In genomic region chr11:83156996-83157754, GRCh38 we compare ENCODE assay signal across 8 cellular contexts. TPM values are rescaled to one million over a fixed set of nuclear protein-coding genes. Genes with fewer than 3 reads are reported as not detected.
A peak's percentile ranks its signal among the peaks of the same experiment; 100 is the strongest.
DNase-seq lines count a peak whose midpoint lies in the region; ATAC-seq and TF ChIP-seq lines count a peak whose summit lies in the region.

Gene PCF11 (plus strand): TSS chr11:83157131. CDS start chr11:83157440, 309 bp downstream.

- H2AFZ ChIP-seq in Karpas-422 (ENCODE audit: low read length) = peak within 1 kb of the TSS; percentile 90

- H3K79me2 ChIP-seq in Karpas-422 (ENCODE audit: low read length) = peaks cover 52% of the 10 kb centered on the region

- H3K4me1 Mint-ChIP-seq in CD8-positive, alpha-beta memory T cell = peaks cover 33 to 42% (median 36%) of the 10 kb centered on the region in 3 donors
- peaks cover 30% of the 10 kb centered on the region for H3K4me1 Mint-ChIP-seq in brain
- peaks cover 31% of the 10 kb centered on the region for H3K4me1 Mint-ChIP-seq in stimulated activated memory B cell treated with anti-CD40 and anti-IgM and Interleukin-4, amounts not matched to agents 10 μg/mL and 1 μg/mL and 100 μg/mL, for 72 hours

- no peaks in the 10 kb centered on the region for H3K9me3 ChIP-seq in CD8-positive, alpha-beta memory T cell (ENCODE audit: low read length)
- no peaks in the 10 kb centered on the region for H3K9me3 ChIP-seq in Karpas-422 (ENCODE audit: low read length)

- H3K4me3 ChIP-seq in CD8-positive, alpha-beta memory T cell (ENCODE audit: low read length) = peak within 1 kb of the TSS; percentile 100
- peak within 1 kb of the TSS; percentile 86 for H3K4me3 ChIP-seq in Karpas-422 (ENCODE audit: low read length)

- H3K9me3 Mint-ChIP-seq in CD8-positive, alpha-beta memory T cell = peaks cover 0 to 2% (median 0%) of the 10 kb centered on the region in 5 donors
- peaks cover 0 to 2% (median 0%) of the 10 kb centered on the region in 5 experiments for H3K9me3 Mint-ChIP-seq in brain
- no peaks in the 10 kb centered on the region for H3K9me3 Mint-ChIP-seq in stimulated activated memory B cell treated with anti-CD40 and anti-IgM and Interleukin-4, amounts not matched to agents 10 μg/mL and 1 μg/mL and 100 μg/mL, for 72 hours

- H3K4me3 Mint-ChIP-seq in CD8-positive, alpha-beta memory T cell = peak within 1 kb of the TSS; percentile 98 to 100 (median 100)
- H3K4me3 Mint-ChIP-seq in brain = peak within 1 kb of the TSS; percentile 100
- H3K4me3 Mint-ChIP-seq in stimulated activated memory B cell treated with anti-CD40 and anti-IgM and Interleukin-4, amounts not matched to agents 10 μg/mL and 1 μg/mL and 100 μg/mL, for 72 hours = peak within 1 kb of the TSS; percentile 90

- peaks cover 3 to 56% (median 6%) of the 10 kb centered on the region in 3 donors for H3K36me3 Mint-ChIP-seq in CD8-positive, alpha-beta memory T cell
- peaks cover 41% of the 10 kb centered on the region for H3K36me3 Mint-ChIP-seq in brain
- peaks cover 33% of the 10 kb centered on the region for H3K36me3 Mint-ChIP-seq in stimulated activated memory B cell treated with anti-CD40 and anti-IgM and Interleukin-4, amounts not matched to agents 10 μg/mL and 1 μg/mL and 100 μg/mL, for 72 hours

- no peaks in the 10 kb centered on the region for H3K36me3 ChIP-seq in CD8-positive, alpha-beta memory T cell (ENCODE audit: insufficient read depth, low read length)
- H3K36me3 ChIP-seq in Karpas-422 (ENCODE audit: insufficient read depth, low read length) = peaks cover 45% of the 10 kb centered on the region

- ATAC-seq in GM21528 (IDR thresholded peaks at IDR 0.05; ENCODE audit: low FRiP score, unreplicated experiment) = peak; percentile 16
- peak; percentile 31 for ATAC-seq in stimulated activated memory B cell treated with anti-CD40 and anti-IgM and Interleukin-4, amounts not matched to agents 10 μg/mL and 1 μg/mL and 100 μg/mL, for 72 hours

- H3K9ac ChIP-seq in Karpas-422 (ENCODE audit: low read length) = peak within 1 kb of the TSS; percentile 87

- DNase-seq in CD8-positive, alpha-beta memory T cell = no peak
- no peak for DNase-seq in Karpas-422
- DNase-seq in iris pigment epithelial cell (ENCODE audit: low read depth) = peak; percentile 100
- DNase-seq in GDM1 (lab: John Stamatoyannopoulos, UW) = no peak
- no peak for DNase-seq in NCI-H510A (lab: John Stamatoyannopoulos, UW)

- H3K4me2 ChIP-seq in Karpas-422 (ENCODE audit: low read depth, low read length, poor library complexity, severe bottlenecking) = peak within 1 kb of the TSS; percentile 96

- peak within 1 kb of the TSS; percentile 99 for H3K27ac ChIP-seq in CD8-positive, alpha-beta memory T cell (ENCODE audit: low read depth, low read length)
- peak within 1 kb of the TSS; percentile 93 for H3K27ac ChIP-seq in Karpas-422 (ENCODE audit: low read length)

- H4K20me1 ChIP-seq in Karpas-422 (ENCODE audit: insufficient read depth, low read depth, low read length) = peaks cover 24% of the 10 kb centered on the region

- H3K27ac Mint-ChIP-seq in CD8-positive, alpha-beta memory T cell = peak within 1 kb of the TSS; percentile 99 to 100 (median 100)
- H3K27ac Mint-ChIP-seq in brain = peak within 1 kb of the TSS; percentile 100
- H3K27ac Mint-ChIP-seq in stimulated activated memory B cell treated with anti-CD40 and anti-IgM and Interleukin-4, amounts not matched to agents 10 μg/mL and 1 μg/mL and 100 μg/mL, for 72 hours = peak within 1 kb of the TSS; percentile 96

- TF ChIP-seq CTCF in brain (conservative IDR thresholded peaks at IDR 0.05) = no peak

- CTCF ChIA-PET in CD8-positive, alpha-beta memory T cell (lab: Charles Lee) = interaction anchor here (0.7 to 2.1 kb wide), 8 partner anchors 37 to 257 kb away, joined by 3 to 8 read pairs (median 4); partner anchors contain the start of genes ANKRD42, CCDC90B, DDIAS and PRCP

- peaks cover 0 to 6% of the 10 kb centered on the region in 2 donors for H3K27me3 Mint-ChIP-seq in CD8-positive, alpha-beta memory T cell
- peaks cover 13% of the 10 kb centered on the region for H3K27me3 Mint-ChIP-seq in brain
- H3K27me3 Mint-ChIP-seq in stimulated activated memory B cell treated with anti-CD40 and anti-IgM and Interleukin-4, amounts not matched to agents 10 μg/mL and 1 μg/mL and 100 μg/mL, for 72 hours = no peaks in the 10 kb centered on the region

- peaks cover 19% of the 10 kb centered on the region for H3K4me1 ChIP-seq in CD8-positive, alpha-beta memory T cell (ENCODE audit: insufficient read depth, low read length)
- peaks cover 46% of the 10 kb centered on the region for H3K4me1 ChIP-seq in Karpas-422 (ENCODE audit: low read length)

- no peaks in the 10 kb centered on the region for H3K27me3 ChIP-seq in CD8-positive, alpha-beta memory T cell (ENCODE audit: insufficient read depth, low read length, poor library complexity, severe bottlenecking)
- H3K27me3 ChIP-seq in Karpas-422 (ENCODE audit: low read length) = no peaks in the 10 kb centered on the region

- no peaks in the 10 kb centered on the region for H3K9me2 ChIP-seq in Karpas-422 (replicated peaks; ENCODE audit: insufficient read depth, low read length)

- POLR2A ChIA-PET in CD8-positive, alpha-beta memory T cell (lab: Charles Lee) = interaction anchor here (0.6 to 4.5 kb wide), 22 partner anchors 8 to 256 kb away, joined by 3 to 56 read pairs (median 7); partner anchors contain the start of genes ANKRD42, CCDC90B, DDIAS and PRCP

RNA-seq across cellular contexts. Expression of gene PCF11, which starts in this region (rescaled TPM):
- total RNA-seq in CD8-positive, alpha-beta memory T cell = 10 to 100 TPM; 58.8 to 63.7 TPM
- 34.2 TPM for polyA plus RNA-seq in CD8-positive, alpha-beta memory T cell
- 102 and 165 TPM in 2 replicates for total RNA-seq in Karpas-422 (2014; rRNA removed; shearing (Covaris generic); ENCODE audit: low replicate concordance)
- polyA plus RNA-seq in brain (ENCODE audit: insufficient read depth, low read depth, low replicate concordance) = 21.0 TPM
